In genomic region chr6:140809694-140810101, GRCh38 we compare ENCODE assay signal across 1 cellular context.
TF ChIP-seq lines count a peak whose summit lies in the region.

No MANE protein-coding gene starts in this region.

TF ChIP-seq in GM23338, 12 proteins besides CTCF, POLR2A, EP300 and RAD21 (continued from another document):
- TF ChIP-seq REST (IDR thresholded peaks at IDR 0.05; ENCODE audit: unreplicated experiment) (no peak), NANOG (IDR thresholded peaks at IDR 0.05; ENCODE audit: borderline replicate concordance) (no peak), EZH2 (IDR thresholded peaks at IDR 0.05; ENCODE audit: low read depth, unreplicated experiment) (no peak), EZH2phosphoT487 (IDR thresholded peaks at IDR 0.05; ENCODE audit: unreplicated experiment) (no peak), JUNB (IDR thresholded peaks at IDR 0.05; ENCODE audit: unreplicated experiment) (no peak)
